Comparison of ENCODE assay signal across 15 cellular contexts in genomic region chr9:82333671-82334070, GRCh38.
DNase-seq lines count a peak whose midpoint lies in the region; ATAC-seq, FAIRE-seq and TF ChIP-seq lines count a peak whose summit lies in the region.
"Had no signal": no experiment of that assay in that cellular context is flagged by ENCODE, and none has a peak within 500 bp of the region (broad histone marks: within the 10 kb centered on the region; RNA-seq: fewer than 3 reads in every experiment).

No MANE protein-coding gene starts in this region.

- no peak for TF ChIP-seq POLR2A in Peyer's patch (IDR thresholded peaks at IDR 0.05)

- no peak overlapping the region for H3K4me3 ChIP-seq in astrocyte (ENCODE audit: insufficient read depth, low read depth, low read length)
- no peak overlapping the region for H3K4me3 ChIP-seq in Peyer's patch

- H3K27ac ChIP-seq in astrocyte (ENCODE audit: low read depth, low read length) (no peak overlapping the region), Peyer's patch (no peak overlapping the region)
- H3K27ac ChIP-seq: C4-2B had no signal

- no peaks in the 10 kb centered on the region for H3K9me3 Mint-ChIP-seq in astrocyte (ENCODE audit: unreplicated experiment)
- peaks cover 5% of the 10 kb centered on the region for H3K9me3 Mint-ChIP-seq in nephron

- H3K4me3 Mint-ChIP-seq in astrocyte (ENCODE audit: unreplicated experiment) (no peak overlapping the region), nephron (no peak overlapping the region)

- H2AFZ ChIP-seq in astrocyte (ENCODE audit: low read depth, low read length), result no peak overlapping the region

- H3K79me2 ChIP-seq in astrocyte (ENCODE audit: insufficient read depth, low read length), result no peaks in the 10 kb centered on the region

- H3K4me1 Mint-ChIP-seq in astrocyte (ENCODE audit: low read depth, unreplicated experiment) (peaks cover 27% of the 10 kb centered on the region), nephron (peaks cover 24% of the 10 kb centered on the region)

- H3K27ac Mint-ChIP-seq in astrocyte (ENCODE audit: unreplicated experiment) (peak overlapping the region; percentile 0), nephron (peak overlapping the region in 2 of 3 experiments; percentile 69 to 87)

- TF ChIP-seq CTCF in astrocyte (IDR thresholded peaks at IDR 0.05; ENCODE audit: insufficient read depth, low read depth, low read length) (no peak), nephron (IDR thresholded peaks at IDR 0.05; ENCODE audit: unreplicated experiment in 3 of 3) (no peak), Peyer's patch (IDR thresholded peaks at IDR 0.05) (no peak)

- H3K36me3 ChIP-seq in astrocyte (ENCODE audit: insufficient read depth, low read length), result no peaks in the 10 kb centered on the region
- H3K36me3 ChIP-seq in Peyer's patch, result no peaks in the 10 kb centered on the region

- H3K27me3 Mint-ChIP-seq in astrocyte (ENCODE audit: low read depth, unreplicated experiment) (no peaks in the 10 kb centered on the region), nephron (ENCODE audit: low read depth) (no peaks in the 10 kb centered on the region)

- H3K4me1 ChIP-seq in astrocyte (ENCODE audit: insufficient read depth, low read length) (peaks cover 26% of the 10 kb centered on the region), Peyer's patch (no peaks in the 10 kb centered on the region)

- H3K9ac ChIP-seq in astrocyte (ENCODE audit: low read length), result no peak overlapping the region

- H3K36me3 Mint-ChIP-seq in astrocyte (ENCODE audit: low read depth, unreplicated experiment), result no peaks in the 10 kb centered on the region
- H3K36me3 Mint-ChIP-seq in nephron (ENCODE audit: low read depth), result peaks cover 3% of the 10 kb centered on the region

- H3K4me2 ChIP-seq in astrocyte (ENCODE audit: low read length), result no peak overlapping the region

- DNase-seq in ELR (ENCODE audit: low read depth), result peak; percentile 34
- DNase-seq in HT1080 (ENCODE audit: low read depth), result peak; percentile 40
- DNase-seq in astrocyte (ENCODE audit: low read depth), result no peak
- no peak for DNase-seq in Peyer's patch
- DNase-seq in activated naive CD4-positive, alpha-beta T cell (lab: John Stamatoyannopoulos, UW), result no peak
- DNase-seq: DMS 273 treated with DMSO at 0.1 percent for 48 hours, HCEC 1CT, KG1, NCI-H1048, NCI-H2107, NCI-H2227 treated with DMSO at 0.1 percent for 48 hours, NCI-H524 had no signal

- H3K27me3 ChIP-seq in astrocyte (ENCODE audit: insufficient read depth, low read length) (no peaks in the 10 kb centered on the region), Peyer's patch (no peaks in the 10 kb centered on the region)

- H4K20me1 ChIP-seq in astrocyte (ENCODE audit: insufficient read depth, low read length), result no peaks in the 10 kb centered on the region

- no peak for ATAC-seq in GM18498 (IDR thresholded peaks at IDR 0.05; ENCODE audit: unreplicated experiment)

- FAIRE-seq in astrocyte (lab: Jason Lieb, UNC), result no peak

- H3K9me3 ChIP-seq in astrocyte (ENCODE audit: insufficient read depth, low read depth, low read length) (no peaks in the 10 kb centered on the region), Peyer's patch (no peaks in the 10 kb centered on the region)

Comparison
In these comparisons a context has a peak if more than half of its experiments do, and no peak if none do; other contexts are left out.
1. DNase-seq: peak in ELR (single experiment) and HT1080 (single experiment); none in astrocyte (single experiment), Peyer's patch (0 of 3) and activated naive CD4-positive, alpha-beta T cell (0 of 4).